25 cellular contexts compared by ENCODE assay signal in genomic region chr6:167933847-167934246, GRCh38.
DNase-seq lines count a peak whose midpoint lies in the region; ATAC-seq and TF ChIP-seq lines count a peak whose summit lies in the region.
"Had no signal": no experiment of that assay in that cellular context is flagged by ENCODE, and none has a peak within 500 bp of the region (broad histone marks: within the 10 kb centered on the region; RNA-seq: fewer than 3 reads in every experiment).

No MANE protein-coding gene starts in this region.

- DNase-seq in epithelial cell of prostate (ENCODE audit: low read depth, low spot score) (no peak), mesenchymal stem cell (no peak), smooth muscle cell (lab: John Stamatoyannopoulos, UW; ENCODE audit: unreplicated experiment) (no peak), NCI-H524 (lab: John Stamatoyannopoulos, UW) (no peak)
- DNase-seq in activated CD8-positive, alpha-beta T cell treated with anti-CD3 and anti-CD28 coated beads, Interleukin-2, amount 10 ng/mL, durations not matched to agents 7 days and 5 days = no peak
- no peak for DNase-seq in activated CD8-positive, alpha-beta memory T cell treated with anti-CD3 and anti-CD28 coated beads, Interleukin-2, amount 50 U/mL, for 48 hours
- DNase-seq: activated CD4-positive, alpha-beta T cell treated with anti-CD3 and anti-CD28 coated beads, Interleukin-2, amount 50 U/mL, for 4 hours; activated naive CD4-positive, alpha-beta T cell treated with Interleukin-2 at 50 U/mL for 16 hours; amniotic stem cell; CD8-positive, alpha-beta T cell; GOT3; KG1; MV-4-11; NCI-H1930; PC-3; SJCRH30; stimulated activated CD4-positive, alpha-beta T cell treated with anti-CD3 and anti-CD28 coated beads, Interleukin-4, amount 100 ng/mL, for 24 hours; stimulated activated naive CD8-positive, alpha-beta T cell treated with anti-CD3 and anti-CD28 coated beads, Interleukin-15, amount 100 ng/mL, for 72 hours; WERI-Rb-1 had no signal

- ATAC-seq in activated CD8-positive, alpha-beta T cell treated with anti-CD3 and anti-CD28 coated beads, Interleukin-2, amount 10 ng/mL, durations not matched to agents 7 days and 5 days = no peak
- no peak for ATAC-seq in GM21723 (IDR thresholded peaks at IDR 0.05; ENCODE audit: unreplicated experiment)
- ATAC-seq: CD8-positive, alpha-beta T cell; PC-3; stimulated activated naive CD8-positive, alpha-beta T cell treated with anti-CD3 and anti-CD28 coated beads, Interleukin-15, amount 100 ng/mL, for 72 hours had no signal

- H3K36me3 ChIP-seq in mesenchymal stem cell (ENCODE audit: control insufficient read depth in 1 of 2, insufficient read depth in 2 of 2, low read depth in 1 of 2, low read length in 2 of 2) (peaks cover 3 to 19% of the 10 kb centered on the region in 2 experiments), smooth muscle cell (ENCODE audit: low read depth) (peaks cover 4% of the 10 kb centered on the region)

- H3K9me3 ChIP-seq in mesenchymal stem cell (ENCODE audit: control insufficient read depth, low read length) = no peaks in the 10 kb centered on the region
- H3K9me3 ChIP-seq in smooth muscle cell (replicated peaks; ENCODE audit: low read depth) = no peaks in the 10 kb centered on the region
- H3K9me3 ChIP-seq: esophagus muscularis mucosa, SJCRH30 had no signal

- H3K27ac Mint-ChIP-seq in activated CD8-positive, alpha-beta T cell treated with anti-CD3 and anti-CD28 coated beads, Interleukin-2, amount 10 ng/mL, durations not matched to agents 7 days and 5 days = no peak overlapping the region
- H3K27ac Mint-ChIP-seq: CD8-positive, alpha-beta T cell; memory B cell; stimulated activated naive CD8-positive, alpha-beta T cell treated with anti-CD3 and anti-CD28 coated beads, Interleukin-15, amount 100 ng/mL, for 72 hours; T-helper 1 cell treated with Interleukin-12 subunit alpha and Interleukin-12 subunit beta and Interleukin-4 antibody, amounts not matched to agents 30 μg/mL and 1 μg/mL, for 36 hours had no signal

- H3K4me2 ChIP-seq in mesenchymal stem cell (ENCODE audit: low read length, poor library complexity, severe bottlenecking) (no peak overlapping the region), smooth muscle cell (peak overlapping the region; percentile 55)

- no peak overlapping the region for H3K4ac ChIP-seq in mesenchymal stem cell (ENCODE audit: low read depth in 1 of 2, low read length in 2 of 2)

- no peak overlapping the region for H3K18ac ChIP-seq in mesenchymal stem cell (ENCODE audit: low read depth in 1 of 2, low read length in 2 of 2)

- POLR2A ChIA-PET in activated CD8-positive, alpha-beta T cell treated with anti-CD3 and anti-CD28 coated beads, Interleukin-2, amount 10 ng/mL, durations not matched to agents 7 days and 5 days (lab: Charles Lee) = no interaction called here

- H3K9ac ChIP-seq in mesenchymal stem cell (ENCODE audit: low read length) (no peak overlapping the region), smooth muscle cell (ENCODE audit: low read depth) (peak overlapping the region; percentile 9)

- no peak overlapping the region for H3K14ac ChIP-seq in mesenchymal stem cell (ENCODE audit: low read length in 2 of 2)

- peaks cover 9% of the 10 kb centered on the region for H3F3A ChIP-seq in smooth muscle cell (ENCODE audit: low read depth)

- H3K79me1 ChIP-seq in mesenchymal stem cell (replicated peaks; ENCODE audit: low read length, poor library complexity, severe bottlenecking) = peaks cover 15% of the 10 kb centered on the region

- no peak overlapping the region for H3K23ac ChIP-seq in mesenchymal stem cell (ENCODE audit: low read length in 2 of 2)

- 100% methylated on average over 7 of the region's 7 CpGs for WGBS in mesenchymal stem cell
- 89% methylated on average over 7 of the region's 7 CpGs for WGBS in smooth muscle cell (ENCODE audit: low lambda C conversion rate)

- no peak overlapping the region for H2BK120ac ChIP-seq in mesenchymal stem cell (ENCODE audit: low read depth, low read length)

- H2AK5ac ChIP-seq in mesenchymal stem cell (ENCODE audit: low read length, severe bottlenecking) = peak overlapping the region; percentile 51

- no peak overlapping the region for H2AFZ ChIP-seq in mesenchymal stem cell (ENCODE audit: low read depth, low read length)
- no peak overlapping the region for H2AFZ ChIP-seq in smooth muscle cell (ENCODE audit: low read depth)

- H3K4me3 ChIP-seq in mesenchymal stem cell (ENCODE audit: insufficient read depth in 1 of 2, low read depth in 1 of 2, low read length in 2 of 2) = no peak overlapping the region
- H3K4me3 ChIP-seq in smooth muscle cell = no peak overlapping the region
- H3K4me3 ChIP-seq: esophagus muscularis mucosa, GM12878, SJCRH30 had no signal

- no peak overlapping the region for H2BK15ac ChIP-seq in mesenchymal stem cell (ENCODE audit: low read depth, poor library complexity, severe bottlenecking)

- H3K27ac ChIP-seq in VCaP (peak overlapping the region; percentile 56), epithelial cell of prostate (peak overlapping the region; percentile 54), mesenchymal stem cell (ENCODE audit: low read length, poor library complexity, severe bottlenecking) (peak overlapping the region; percentile 19), smooth muscle cell (ENCODE audit: low read depth) (peak overlapping the region; percentile 83)
- H3K27ac ChIP-seq: SJCRH30, WERI-Rb-1 had no signal

- H3K27me3 Mint-ChIP-seq in activated CD8-positive, alpha-beta T cell treated with anti-CD3 and anti-CD28 coated beads, Interleukin-2, amount 10 ng/mL, durations not matched to agents 7 days and 5 days (ENCODE audit: low read depth) = peaks cover 7% of the 10 kb centered on the region
- H3K27me3 Mint-ChIP-seq: memory B cell had no signal

- no peak for TF ChIP-seq CTCF in VCaP (conservative IDR thresholded peaks at IDR 0.05)
- no peak for TF ChIP-seq CTCF in smooth muscle cell (IDR thresholded peaks at IDR 0.05; ENCODE audit: borderline replicate concordance, insufficient read depth, poor library complexity, severe bottlenecking)

- H4K20me1 ChIP-seq in smooth muscle cell (ENCODE audit: low read depth) = peaks cover 11% of the 10 kb centered on the region

- peak overlapping the region; percentile 3 for H2BK5ac ChIP-seq in mesenchymal stem cell (ENCODE audit: low read depth, low read length, poor library complexity, severe bottlenecking)

- no peak overlapping the region for H3K4me3 Mint-ChIP-seq in activated CD8-positive, alpha-beta T cell treated with anti-CD3 and anti-CD28 coated beads, Interleukin-2, amount 10 ng/mL, durations not matched to agents 7 days and 5 days
- H3K4me3 Mint-ChIP-seq: CD8-positive, alpha-beta T cell; memory B cell; stimulated activated naive CD8-positive, alpha-beta T cell treated with anti-CD3 and anti-CD28 coated beads, Interleukin-15, amount 100 ng/mL, for 72 hours; T-helper 1 cell treated with Interleukin-12 subunit alpha and Interleukin-12 subunit beta and Interleukin-4 antibody, amounts not matched to agents 30 μg/mL and 1 μg/mL, for 36 hours had no signal

- H3K79me2 ChIP-seq in smooth muscle cell (ENCODE audit: low read depth) = peaks cover 23% of the 10 kb centered on the region

- H2BK12ac ChIP-seq in mesenchymal stem cell (ENCODE audit: low read length in 2 of 2) = no peak overlapping the region

- CTCF ChIA-PET in activated CD8-positive, alpha-beta T cell treated with anti-CD3 and anti-CD28 coated beads, Interleukin-2, amount 10 ng/mL, durations not matched to agents 7 days and 5 days (lab: Charles Lee) = no interaction called here

- no peaks in the 10 kb centered on the region for H3K4me1 Mint-ChIP-seq in activated CD8-positive, alpha-beta T cell treated with anti-CD3 and anti-CD28 coated beads, Interleukin-2, amount 10 ng/mL, durations not matched to agents 7 days and 5 days (ENCODE audit: low read depth)
- H3K4me1 Mint-ChIP-seq: stimulated activated naive CD8-positive, alpha-beta T cell treated with anti-CD3 and anti-CD28 coated beads, Interleukin-15, amount 100 ng/mL, for 72 hours had no signal

- H3K36me3 Mint-ChIP-seq in activated CD8-positive, alpha-beta T cell treated with anti-CD3 and anti-CD28 coated beads, Interleukin-2, amount 10 ng/mL, durations not matched to agents 7 days and 5 days (ENCODE audit: low read depth) = no peaks in the 10 kb centered on the region
- H3K36me3 Mint-ChIP-seq: CD8-positive, alpha-beta T cell had no signal

- no peak overlapping the region for H4K8ac ChIP-seq in mesenchymal stem cell (ENCODE audit: low read length)

- no peak overlapping the region for H4K91ac ChIP-seq in mesenchymal stem cell (ENCODE audit: low read length)

- H3K27me3 ChIP-seq in mesenchymal stem cell (ENCODE audit: control insufficient read depth in 1 of 2, insufficient read depth in 1 of 2, low read length in 2 of 2) (no peaks in the 10 kb centered on the region), smooth muscle cell (ENCODE audit: low read depth) (no peaks in the 10 kb centered on the region)
- H3K27me3 ChIP-seq: esophagus muscularis mucosa, SJCRH30 had no signal

- H3K4me1 ChIP-seq in mesenchymal stem cell (ENCODE audit: control insufficient read depth, insufficient read depth, low read depth, low read length) = peaks cover 15% of the 10 kb centered on the region
- peaks cover 22% of the 10 kb centered on the region for H3K4me1 ChIP-seq in smooth muscle cell (ENCODE audit: low read depth)
- H3K4me1 ChIP-seq: SJCRH30 had no signal

- H3K9me3 Mint-ChIP-seq in activated CD8-positive, alpha-beta T cell treated with anti-CD3 and anti-CD28 coated beads, Interleukin-2, amount 10 ng/mL, durations not matched to agents 7 days and 5 days (ENCODE audit: insufficient read depth) = no peaks in the 10 kb centered on the region
- H3K9me3 Mint-ChIP-seq: CD8-positive, alpha-beta T cell; memory B cell; stimulated activated naive CD8-positive, alpha-beta T cell treated with anti-CD3 and anti-CD28 coated beads, Interleukin-15, amount 100 ng/mL, for 72 hours; T-helper 1 cell treated with Interleukin-12 subunit alpha and Interleukin-12 subunit beta and Interleukin-4 antibody, amounts not matched to agents 30 μg/mL and 1 μg/mL, for 36 hours had no signal

Comparison
In these comparisons a context has a peak if more than half of its experiments do, and no peak if none do; other contexts are left out.
1. H3K27ac ChIP-seq: peak in every context shown above with its lines; median percentile 83 in smooth muscle cell; 56 in VCaP; 54 in epithelial cell of prostate; 19 in mesenchymal stem cell.